Comparison of ENCODE assay signal across 1 cellular context in genomic region chr1:202130275-202130646, GRCh38.
TF ChIP-seq lines count a peak whose summit lies in the region.

No MANE protein-coding gene starts in this region.

TF ChIP-seq in SK-N-SH treated with all-trans-retinoic acid at 6 μM for 48 hours, 23 proteins besides CTCF, POLR2A, EP300 and RAD21 (continued from another document):
- TF ChIP-seq, protein P1, sequence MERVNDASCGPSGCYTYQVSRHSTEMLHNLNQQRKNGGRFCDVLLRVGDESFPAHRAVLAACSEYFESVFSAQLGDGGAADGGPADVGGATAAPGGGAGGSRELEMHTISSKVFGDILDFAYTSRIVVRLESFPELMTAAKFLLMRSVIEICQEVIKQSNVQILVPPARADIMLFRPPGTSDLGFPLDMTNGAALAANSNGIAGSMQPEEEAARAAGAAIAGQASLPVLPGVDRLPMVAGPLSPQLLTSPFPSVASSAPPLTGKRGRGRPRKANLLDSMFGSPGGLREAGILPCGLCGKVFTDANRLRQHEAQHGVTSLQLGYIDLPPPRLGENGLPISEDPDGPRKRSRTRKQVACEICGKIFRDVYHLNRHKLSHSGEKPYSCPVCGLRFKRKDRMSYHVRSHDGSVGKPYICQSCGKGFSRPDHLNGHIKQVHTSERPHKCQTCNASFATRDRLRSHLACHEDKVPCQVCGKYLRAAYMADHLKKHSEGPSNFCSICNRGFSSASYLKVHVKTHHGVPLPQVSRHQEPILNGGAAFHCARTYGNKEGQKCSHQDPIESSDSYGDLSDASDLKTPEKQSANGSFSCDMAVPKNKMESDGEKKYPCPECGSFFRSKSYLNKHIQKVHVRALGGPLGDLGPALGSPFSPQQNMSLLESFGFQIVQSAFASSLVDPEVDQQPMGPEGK (CRISPR knock-in tag; IDR thresholded peaks at IDR 0.05; ENCODE audit: borderline replicate concordance), result no peak
- TF ChIP-seq ZFP3 (CRISPR knock-in tag; IDR thresholded peaks at IDR 0.05) (no peak), BACH2 (CRISPR knock-in tag; IDR thresholded peaks at IDR 0.05; ENCODE audit: borderline replicate concordance) (no peak), ESRRG (CRISPR knock-in tag; IDR thresholded peaks at IDR 0.05) (no peak), CSDC2 (CRISPR knock-in tag; IDR thresholded peaks at IDR 0.05) (no peak), TSHZ2 (CRISPR knock-in tag; IDR thresholded peaks at IDR 0.05) (no peak), ARNTL (CRISPR knock-in tag; IDR thresholded peaks at IDR 0.05; ENCODE audit: borderline replicate concordance, low read depth) (no peak), ZC3H10 (CRISPR knock-in tag; IDR thresholded peaks at IDR 0.05) (no peak), ZNF70 (CRISPR knock-in tag; IDR thresholded peaks at IDR 0.05) (no peak), GLIS3 (CRISPR knock-in tag; IDR thresholded peaks at IDR 0.05) (no peak)
